Comparison of ENCODE assay signal across 8 cellular contexts in genomic region chr17:35345926-35346771, GRCh38. TPM values are rescaled to one million over a fixed set of nuclear protein-coding genes. Genes with fewer than 3 reads are reported as not detected.
DNase-seq lines count a peak whose midpoint lies in the region; ATAC-seq, FAIRE-seq and TF ChIP-seq lines count a peak whose summit lies in the region.

No MANE protein-coding gene starts in this region.

- no peaks in the 10 kb centered on the region for H3K79me2 ChIP-seq in HepG2 (ENCODE audit: insufficient read depth, low read length)

- peaks cover 16% of the 10 kb centered on the region for H3K4me1 ChIP-seq in HepG2 (ENCODE audit: insufficient read depth, low read length)
- peaks cover 8 to 20% (median 19%) of the 10 kb centered on the region in 4 donors for H3K4me1 ChIP-seq in stomach

- no peak for TF ChIP-seq RAD21 in HepG2 (CRISPR knock-in tag; IDR thresholded peaks at IDR 0.05)

- peaks cover 47% of the 10 kb centered on the region for H3K36me3 Mint-ChIP-seq in T-helper 2 cell treated with Interferon-gamma antibody and Interleukin-4, amounts not matched to agents 5 μg/mL and 100 μg/mL, for 36 hours (ENCODE audit: low read depth)

- in situ Hi-C loops in HepG2 (cut with HindIII; ENCODE audit: extremely low pct_ligation_motif_present, low pct_unique_long_range_greater_than_20kb): loop anchor here (10.0 kb wide), 1 partner anchor 59 kb away; no protein-coding TSS in a partner anchor

- no peak for TF ChIP-seq EP300 in HepG2 (IDR thresholded peaks at IDR 0.05; ENCODE audit: low read depth in 2 of 2, low read length in 2 of 2)
- no peak for TF ChIP-seq EP300 in HepG2 (CRISPR knock-in tag; IDR thresholded peaks at IDR 0.05; ENCODE audit: borderline replicate concordance)
- TF ChIP-seq EP300 in stomach (IDR thresholded peaks at IDR 0.05): no peak

- ATAC-seq in HepG2 (peak; percentile 48), HG02642 (IDR thresholded peaks at IDR 0.05; ENCODE audit: poor library complexity, unreplicated experiment) (no peak)

- peaks cover 27% of the 10 kb centered on the region for H3K9me3 Mint-ChIP-seq in T-helper 2 cell treated with Interferon-gamma antibody and Interleukin-4, amounts not matched to agents 5 μg/mL and 100 μg/mL, for 36 hours

- H3K27me3 ChIP-seq in dorsolateral prefrontal cortex (peaks cover 0 to 76% (median 46%) of the 10 kb centered on the region in 45 donors), HepG2 (ENCODE audit: control insufficient read depth in 1 of 2, insufficient read depth in 2 of 2, low read length in 2 of 2) (peaks cover 3 to 23% of the 10 kb centered on the region in 2 experiments; a peak in 4 of 5 replicates), stomach (peaks cover 5 to 38% (median 10%) of the 10 kb centered on the region in 3 donors)

- WGBS in HepG2 (ENCODE audit: low lambda C conversion rate): 16% methylated on average over 40 of the region's 40 CpGs
- WGBS in stomach, 5 donors: 2 to 5% (median 4%) methylated on average over 40 of the region's 40 CpGs

- POLR2A ChIA-PET in HepG2 (lab: Yijun Ruan, JAX): no interaction called here

- peak overlapping the region; percentile 23; the same call in 1 of the 2 replicates for H3K4me2 ChIP-seq in HepG2 (ENCODE audit: low read depth, low read length)

- H3K27ac ChIP-seq in dorsolateral prefrontal cortex (peak overlapping the region in 32 of 59 donors; percentile 3 to 71 (median 45)), HepG2 (ENCODE audit: extremely low read length, insufficient read depth, low read length) (no peak overlapping the region), stomach (peak overlapping the region; percentile 62 to 78 (median 68))

- CTCF ChIA-PET in HepG2 (lab: Yijun Ruan, JAX; ENCODE audit: low intra/inter-chr PET ratio, low total read pairs): no interaction called here

- peaks cover 18% of the 10 kb centered on the region for H3K27me3 Mint-ChIP-seq in T-helper 2 cell treated with Interferon-gamma antibody and Interleukin-4, amounts not matched to agents 5 μg/mL and 100 μg/mL, for 36 hours (ENCODE audit: low read depth)

- peak overlapping the region; percentile 84 for H3K4me3 Mint-ChIP-seq in T-helper 2 cell treated with Interferon-gamma antibody and Interleukin-4, amounts not matched to agents 5 μg/mL and 100 μg/mL, for 36 hours

- H3K9me3 ChIP-seq in HepG2 (ENCODE audit: low read length): 0 out of 2 replicates have a peak, but pooled peaks cover 9% of the 10 kb centered on the region
- H3K9me3 ChIP-seq in stomach: peaks cover 0 to 13% (median 5%) of the 10 kb centered on the region in 4 donors

- BruUV-seq in HepG2 (replicated peaks; lab: Mats Ljungman, UMichigan): no TSS peak

- intact Hi-C loops in dorsolateral prefrontal cortex (cut with DNase I) (no loop called here), HepG2 (cut with micrococcal nuclease; ENCODE audit: unreplicated experiment) (no loop called here), stomach (cut with DNase I; ENCODE audit: low total_unique reads) (no loop called here)

- peak overlapping the region; percentile 55 for H3K27ac Mint-ChIP-seq in T-helper 2 cell treated with Interferon-gamma antibody and Interleukin-4, amounts not matched to agents 5 μg/mL and 100 μg/mL, for 36 hours

- H4K20me1 ChIP-seq in HepG2 (ENCODE audit: insufficient read depth, low read length): no peaks in the 10 kb centered on the region

- FAIRE-seq in HepG2 (lab: Jason Lieb, UNC): no peak

- peaks cover 53% of the 10 kb centered on the region for H3K4me1 Mint-ChIP-seq in T-helper 2 cell treated with Interferon-gamma antibody and Interleukin-4, amounts not matched to agents 5 μg/mL and 100 μg/mL, for 36 hours (ENCODE audit: low read depth)

- no peak for TF ChIP-seq POLR2A in HepG2 (IDR thresholded peaks at IDR 0.05; ENCODE audit: insufficient read depth in 1 of 2, low read depth in 2 of 2, low read length in 2 of 2)
- no peak for TF ChIP-seq POLR2A in stomach (IDR thresholded peaks at IDR 0.05)

- H3K36me3 ChIP-seq in HepG2 (replicated peaks in 1 of 2; ENCODE audit: control insufficient read depth in 1 of 2, insufficient read depth in 2 of 2, low read length in 2 of 2) (no peaks in the 10 kb centered on the region), stomach (no peaks in the 10 kb centered on the region)

- H3K4me3 ChIP-seq in dorsolateral prefrontal cortex: peak overlapping the region in 56 of 59 donors; percentile 2 to 61 (median 38)
- H3K4me3 ChIP-seq in HepG2 (replicated peaks in 1 of 3; ENCODE audit: insufficient read depth in 1 of 3, low read depth in 2 of 3, low read length in 3 of 3): peak overlapping the region in 1 of 3 experiments; percentile 33; a peak in 2 of 6 replicates
- peak overlapping the region; percentile 40 to 48 (median 46) for H3K4me3 ChIP-seq in stomach

- DNase-seq in activated CD4-positive, alpha-beta T cell treated with anti-CD3 and anti-CD28 coated beads for 4 hours: peak; percentile 14 to 20
- no peak for DNase-seq in activated CD4-positive, alpha-beta T cell treated with anti-CD3 and anti-CD28 coated beads, Interleukin-2, amount 50 U/mL, for 4 hours
- DNase-seq in T-helper 2 cell treated with Interferon-gamma antibody and Interleukin-4, amounts not matched to agents 5 μg/mL and 100 μg/mL, for 36 hours (ENCODE audit: low spot score): no peak
- DNase-seq in dorsolateral prefrontal cortex (peak in 2 of 10 donors; percentile 5 to 10), HepG2 (ENCODE audit: low spot score) (no peak), stomach (peak; percentile 30), NCI-H2029 (lab: John Stamatoyannopoulos, UW) (no peak)

- no peak overlapping the region for H2AFZ ChIP-seq in HepG2 (ENCODE audit: low read length)

- H3K9ac ChIP-seq in HepG2 (ENCODE audit: insufficient read depth, low read depth, low read length): no peak overlapping the region

- TF ChIP-seq CTCF in dorsolateral prefrontal cortex (IDR thresholded peaks at IDR 0.05 in 54 of 56, conservative IDR thresholded peaks at IDR 0.05 in 2 of 56; ENCODE audit: low read depth in 1 of 56, partially characterized antibody in 56 of 56): no peak
- no peak for TF ChIP-seq CTCF in HepG2 (CRISPR knock-in tag; IDR thresholded peaks at IDR 0.05)
- TF ChIP-seq CTCF in stomach (IDR thresholded peaks at IDR 0.05): no peak

TF ChIP-seq in HepG2, 621 proteins besides CTCF, POLR2A, EP300 and RAD21:
- peak; percentile 7; the same call in 1 of the 2 replicates for TF ChIP-seq CEBPB (IDR thresholded peaks at IDR 0.05; ENCODE audit: borderline replicate concordance, low read depth, low read length)
- no peak for TF ChIP-seq PATZ1 (CRISPR knock-in tag; IDR thresholded peaks at IDR 0.05)
- TF ChIP-seq ZNF207 (IDR thresholded peaks at IDR 0.05; ENCODE audit: borderline replicate concordance): no peak

RNA-seq across cellular contexts. Expression of gene SLFN11, which starts 27.3 kb away (rescaled TPM):
- 10 to 100 TPM in 43 of 120 experiments, 1 to 10 TPM in 77; 3.1 to 18.7 (median 8.5) TPM for total RNA-seq in dorsolateral prefrontal cortex
- total RNA-seq in HepG2 (2016; rRNA removed; fragmentation: Illumina TruSeq; extraction: Trizol): not detected in 2 replicates
- total RNA-seq in HepG2 (2016; cell fraction: cytosol; rRNA removed; fragmentation: Illumina TruSeq; extraction: Trizol; ENCODE audit: low read depth): not detected in 2 replicates
- not detected in 2 replicates for total RNA-seq in HepG2 (2016; cell fraction: insoluble cytoplasmic fraction; rRNA removed; fragmentation: Illumina TruSeq; extraction: Trizol)
- total RNA-seq in HepG2 (2016; cell fraction: membrane; rRNA removed; fragmentation: Illumina TruSeq; extraction: Trizol): not detected in 2 replicates
- not detected in 2 replicates for total RNA-seq in HepG2 (2016; cell fraction: nucleus; rRNA removed; fragmentation: Illumina TruSeq; extraction: Trizol)
- not detected in 2 replicates for polyA plus RNA-seq in HepG2 (2011; rRNA removed)
- not detected in 2 replicates for polyA plus RNA-seq in HepG2 (2011; cell fraction: cytosol; rRNA removed)
- not detected in 2 replicates for polyA plus RNA-seq in HepG2 (2011; cell fraction: nucleus; rRNA removed)
- polyA plus RNA-seq in HepG2 (2012): not detected in 2 replicates
- polyA plus RNA-seq in HepG2 (2016; cell fraction: cytosol; fragmentation: Illumina TruSeq; extraction: Trizol; ENCODE audit: low read depth): not detected in 2 replicates
- not detected in 2 replicates for polyA plus RNA-seq in HepG2 (2016; cell fraction: insoluble cytoplasmic fraction; fragmentation: Illumina TruSeq; extraction: Trizol; ENCODE audit: low read depth)
- polyA plus RNA-seq in HepG2 (2016; cell fraction: membrane; fragmentation: Illumina TruSeq; extraction: Trizol; ENCODE audit: low read depth): not detected in 2 replicates
- polyA plus RNA-seq in HepG2 (2016; cell fraction: nucleus; fragmentation: Illumina TruSeq; extraction: Trizol; ENCODE audit: insufficient read depth, low read depth): not detected in 2 replicates
- polyA minus RNA-seq in HepG2 (2011; rRNA and poly(A)+ RNA removed; ENCODE audit: low replicate concordance): 43.9 TPM in 1 of 2 replicates, not detected in the other
- polyA minus RNA-seq in HepG2 (2011; cell fraction: cytosol; rRNA and poly(A)+ RNA removed): not detected in 2 replicates
- polyA minus RNA-seq in HepG2 (2011; cell fraction: nucleus; rRNA and poly(A)+ RNA removed): not detected in 2 replicates
- 10 to 100 TPM in 2 of 5 donors, 1 to 10 TPM in 2, under 1 TPM in 1; 0.89 to 38.5 (median 7.2) TPM for total RNA-seq in stomach
- 1 to 10 TPM; 2.4 to 7.8 (median 4.9) TPM for polyA plus RNA-seq in stomach

Comparison
In these comparisons a context has a peak if more than half of its experiments do, and no peak if none do; other contexts are left out.
1. DNase-seq: peak in activated CD4-positive, alpha-beta T cell treated with anti-CD3 and anti-CD28 coated beads for 4 hours (2 of 2) and stomach (single experiment); none in activated CD4-positive, alpha-beta T cell treated with anti-CD3 and anti-CD28 coated beads, Interleukin-2, amount 50 U/mL, for 4 hours (0 of 2), T-helper 2 cell treated with Interferon-gamma antibody and Interleukin-4, amounts not matched to agents 5 μg/mL and 100 μg/mL, for 36 hours (single experiment), HepG2 (single experiment) and NCI-H2029 (single experiment).